Comparison of ENCODE assay signal across 9 cellular contexts in genomic region chr4:36244257-36245084, GRCh38. TPM values are rescaled to one million over a fixed set of nuclear protein-coding genes. Genes with fewer than 3 reads are reported as not detected.
DNase-seq lines count a peak whose midpoint lies in the region; ATAC-seq and FAIRE-seq lines count a peak whose summit lies in the region.
"Had no signal": no experiment of that assay in that cellular context is flagged by ENCODE, and none has a peak within 500 bp of the region (broad histone marks: within the 10 kb centered on the region; RNA-seq: fewer than 3 reads in every experiment).

TSS of gene ARAP2 (minus strand) at chr4:36244514. CDS start at chr4:36229486, 15,028 bp downstream.

- FAIRE-seq in urothelium cell line (lab: Jason Lieb, UNC) = peak; percentile 96
- FAIRE-seq: colon had no signal

- intact Hi-C loops in left cardiac atrium (cut with DNase I) = no loop called here

- H3K27ac Mint-ChIP-seq in activated naive CD4-positive, alpha-beta T cell treated with anti-CD3 and anti-CD28 coated beads, Interleukin-2, amount 50 U/mL, for 24 hours = peak within 1 kb of the TSS; percentile 82

- ATAC-seq in GM19351 (IDR thresholded peaks at IDR 0.05; ENCODE audit: unreplicated experiment) (peak; percentile 52), HG03520 (IDR thresholded peaks at IDR 0.05; ENCODE audit: unreplicated experiment) (peak; percentile 51), left cardiac atrium (peak; percentile 77 to 87)

- peak within 1 kb of the TSS; percentile 88 for H3K4me3 Mint-ChIP-seq in activated naive CD4-positive, alpha-beta T cell treated with anti-CD3 and anti-CD28 coated beads, Interleukin-2, amount 50 U/mL, for 24 hours

- H3K36me3 Mint-ChIP-seq in activated naive CD4-positive, alpha-beta T cell treated with anti-CD3 and anti-CD28 coated beads, Interleukin-2, amount 50 U/mL, for 24 hours = no peaks in the 10 kb centered on the region

- no peaks in the 10 kb centered on the region for H3K9me3 Mint-ChIP-seq in activated naive CD4-positive, alpha-beta T cell treated with anti-CD3 and anti-CD28 coated beads, Interleukin-2, amount 50 U/mL, for 24 hours

- peaks cover 44% of the 10 kb centered on the region for H3K4me1 Mint-ChIP-seq in activated naive CD4-positive, alpha-beta T cell treated with anti-CD3 and anti-CD28 coated beads, Interleukin-2, amount 50 U/mL, for 24 hours

- H3K27me3 Mint-ChIP-seq in activated naive CD4-positive, alpha-beta T cell treated with anti-CD3 and anti-CD28 coated beads, Interleukin-2, amount 50 U/mL, for 24 hours = no peaks in the 10 kb centered on the region

- DNase-seq in CD1c-positive myeloid dendritic cell (ENCODE audit: extremely low spot score) (peak; percentile 92), SK-N-DZ (ENCODE audit: low spot score) (peak; percentile 23), left cardiac atrium (peak; percentile 60), putamen (ENCODE audit: low spot score) (peak; percentile 71), urothelium cell line (ENCODE audit: low spot score) (peak; percentile 90)

RNA-seq across cellular contexts. Expression of gene ARAP2, which starts in this region (rescaled TPM):
- polyA plus RNA-seq in SK-N-DZ (2014; cell fraction: cytosol; rRNA removed) = 0.13 TPM in 1 of 2 replicates, not detected in the other
- polyA plus RNA-seq in SK-N-DZ (2014; cell fraction: nucleus; rRNA removed) = 0.01 and 0.23 TPM in 2 replicates
- total RNA-seq in left cardiac atrium = 1 to 10 TPM; 4.8 to 8.6 TPM

Comparison
In these comparisons a context has a peak if more than half of its experiments do, and no peak if none do; other contexts are left out.
1. Peak in every context shown above with its lines: DNase-seq and ATAC-seq.
2. DNase-seq: peak in every context shown above with its lines; median percentile 92 in CD1c-positive myeloid dendritic cell; 90 in urothelium cell line; 71 in putamen; 60 in left cardiac atrium; 23 in SK-N-DZ.